In the genomic region with DNA sequence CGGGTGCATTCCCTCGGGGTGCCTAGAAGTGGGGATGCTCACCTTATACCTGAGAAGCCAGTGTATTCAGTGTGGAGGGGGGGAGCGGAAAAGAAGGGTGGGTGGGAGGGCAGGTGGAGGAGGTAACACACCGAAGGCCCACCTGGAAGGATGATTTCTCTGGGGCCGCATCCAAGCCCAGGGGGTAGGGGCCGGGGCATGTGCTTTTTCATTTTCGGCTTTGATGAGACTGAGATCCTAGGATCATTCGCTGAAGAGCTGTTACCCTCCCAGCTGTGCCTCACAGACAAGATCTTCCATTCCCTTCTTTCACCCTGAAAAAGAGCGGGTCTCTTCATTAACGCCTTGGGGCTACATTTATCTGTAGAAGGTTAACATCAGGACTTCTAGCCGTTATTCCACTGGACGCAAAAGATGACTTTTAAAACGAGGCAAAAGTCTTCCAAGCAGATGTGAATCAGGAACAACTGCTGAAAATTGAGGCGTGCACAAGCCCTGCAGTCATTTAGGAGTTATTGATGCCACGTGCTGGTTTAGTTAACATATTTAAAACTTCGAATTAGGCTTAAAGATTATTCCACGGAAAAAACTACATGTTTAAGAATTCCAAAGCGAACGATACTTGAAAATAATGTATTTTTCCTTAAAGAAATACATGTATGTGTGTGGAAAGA, we compare ENCODE assay signal across 8 cellular contexts. TPM values are rescaled to one million over a fixed set of nuclear protein-coding genes. Genes with fewer than 3 reads are reported as not detected.
DNase-seq lines count a peak whose midpoint lies in the region; ATAC-seq and TF ChIP-seq lines count a peak whose summit lies in the region.

No MANE protein-coding gene starts in this region.

- no peaks in the 10 kb centered on the region for H3K9me3 Mint-ChIP-seq in progenitor cell of endocrine pancreas (ENCODE audit: low read depth)

- no peaks in the 10 kb centered on the region for H3K4me1 Mint-ChIP-seq in progenitor cell of endocrine pancreas (ENCODE audit: low read depth)

- ATAC-seq in HG02759 (IDR thresholded peaks at IDR 0.05; ENCODE audit: unreplicated experiment), result no peak

- H3K27me3 ChIP-seq in NT2/D1 (ENCODE audit: insufficient read depth, insufficient read length), result peaks cover 36% of the 10 kb centered on the region
- peaks cover 0 to 24% (median 8%) of the 10 kb centered on the region in 4 donors for H3K27me3 ChIP-seq in esophagus muscularis mucosa

- H3K36me3 Mint-ChIP-seq in progenitor cell of endocrine pancreas (ENCODE audit: insufficient read depth), result peaks cover 3% of the 10 kb centered on the region

- H3K4me1 ChIP-seq in ES-I3 (ENCODE audit: insufficient read depth, low read length), result peaks cover 8% of the 10 kb centered on the region; the same call in 1 of the 2 replicates
- no peaks in the 10 kb centered on the region for H3K4me1 ChIP-seq in NT2/D1 (ENCODE audit: insufficient read depth, insufficient read length)
- H3K4me1 ChIP-seq in esophagus muscularis mucosa, result peaks cover 15 to 26% (median 22%) of the 10 kb centered on the region in 4 donors

- H3K9ac ChIP-seq in ES-I3 (ENCODE audit: low read depth, low read length), result peak overlapping the region; percentile 62
- no peak overlapping the region for H3K9ac ChIP-seq in NT2/D1 (ENCODE audit: insufficient read length, low read depth)

- 32% methylated on average over 17 of the region's 19 CpGs for WGBS in esophagus muscularis mucosa

- peak overlapping the region; percentile 46 for H3K4me3 ChIP-seq in NT2/D1 (ENCODE audit: insufficient read length, low read depth)
- H3K4me3 ChIP-seq in esophagus muscularis mucosa, result peak overlapping the region; percentile 65 to 81 (median 72)

- H3K27ac ChIP-seq in esophagus muscularis mucosa (replicated peaks in 1 of 4), result no peak overlapping the region

- no peak overlapping the region for H3K27ac Mint-ChIP-seq in progenitor cell of endocrine pancreas

- intact Hi-C loops in esophagus muscularis mucosa (cut with DNase I), result no loop called here

- H3K9me3 ChIP-seq in ES-I3 (ENCODE audit: control insufficient read depth, insufficient read depth, low read length), result no peaks in the 10 kb centered on the region
- H3K9me3 ChIP-seq in NT2/D1 (ENCODE audit: insufficient read depth, low read length), result no peaks in the 10 kb centered on the region
- H3K9me3 ChIP-seq in esophagus muscularis mucosa, result no peaks in the 10 kb centered on the region

- peaks cover 54% of the 10 kb centered on the region for H3K27me3 Mint-ChIP-seq in progenitor cell of endocrine pancreas

- H3K4me3 Mint-ChIP-seq in progenitor cell of endocrine pancreas (ENCODE audit: low read depth), result peak overlapping the region; percentile 48

- TF ChIP-seq CTCF in esophagus muscularis mucosa (IDR thresholded peaks at IDR 0.05), result no peak
- TF ChIP-seq CTCF in progenitor cell of endocrine pancreas (IDR thresholded peaks at IDR 0.05; ENCODE audit: unreplicated experiment), result no peak

- no peak for TF ChIP-seq POLR2A in esophagus muscularis mucosa (IDR thresholded peaks at IDR 0.05; ENCODE audit: low read depth)

- no peak for DNase-seq in NT2/D1 (ENCODE audit: low read depth, low spot score)
- DNase-seq in esophagus muscularis mucosa (ENCODE audit: extremely low spot score), result no peak
- no peak for DNase-seq in progenitor cell of endocrine pancreas (ENCODE audit: low spot score, unreplicated experiment)
- no peak for DNase-seq in hypothalamus (lab: John Stamatoyannopoulos, UW)
- DNase-seq in 8988T, result no peak
- DNase-seq in ureter (ENCODE audit: low spot score), result no peak

- no peak for TF ChIP-seq EP300 in esophagus muscularis mucosa (IDR thresholded peaks at IDR 0.05)

- H3K36me3 ChIP-seq in ES-I3 (ENCODE audit: insufficient read depth, low read length) (no peaks in the 10 kb centered on the region), NT2/D1 (ENCODE audit: insufficient read depth, insufficient read length, low read length) (no peaks in the 10 kb centered on the region), esophagus muscularis mucosa (no peaks in the 10 kb centered on the region)

RNA-seq across cellular contexts. Expression of a gene that starts 1.1 kb away (rescaled TPM):
- 10 to 100 TPM; 11.4 to 17.8 (median 14.7) TPM for total RNA-seq in esophagus muscularis mucosa
- total RNA-seq in progenitor cell of endocrine pancreas, result 15.0 and 22.3 TPM in 2 replicates
- total RNA-seq in ureter, result 57.0 TPM
